In genomic region chr6:20117474-20117873, GRCh38 we compare ENCODE assay signal across 11 cellular contexts.
DNase-seq lines count a peak whose midpoint lies in the region; ATAC-seq lines count a peak whose summit lies in the region.
"Had no signal": no experiment of that assay in that cellular context is flagged by ENCODE, and none has a peak within 500 bp of the region (broad histone marks: within the 10 kb centered on the region; RNA-seq: fewer than 3 reads in every experiment).

No MANE protein-coding gene starts in this region.

- ATAC-seq in GM21381 (IDR thresholded peaks at IDR 0.05; ENCODE audit: unreplicated experiment) (peak; percentile 78), HG03521 (IDR thresholded peaks at IDR 0.05; ENCODE audit: unreplicated experiment) (peak; percentile 79)
- no peak for ATAC-seq in natural killer cell treated with Interleukin-12 subunit alpha and Interleukin-12 subunit beta and Interleukin-15 and Interleukin-18, amount 100 ng/mL, for 72 hours

- H3K27me3 Mint-ChIP-seq in natural killer cell treated with Interleukin-12 subunit alpha and Interleukin-12 subunit beta and Interleukin-15 and Interleukin-18, amount 100 ng/mL, for 72 hours, result no peaks in the 10 kb centered on the region
- H3K27me3 Mint-ChIP-seq: memory B cell had no signal

- H3K27ac Mint-ChIP-seq in natural killer cell treated with Interleukin-12 subunit alpha and Interleukin-12 subunit beta and Interleukin-15 and Interleukin-18, amount 100 ng/mL, for 72 hours, result no peak overlapping the region
- H3K27ac Mint-ChIP-seq: memory B cell had no signal

- peaks cover 0 to 3% of the 10 kb centered on the region in 2 donors for H3K4me1 Mint-ChIP-seq in natural killer cell treated with Interleukin-12 subunit alpha and Interleukin-12 subunit beta and Interleukin-15 and Interleukin-18, amount 100 ng/mL, for 72 hours (ENCODE audit: low read depth in 2 of 2)
- H3K4me1 Mint-ChIP-seq: memory B cell had no signal

- no peaks in the 10 kb centered on the region for H3K9me3 Mint-ChIP-seq in natural killer cell treated with Interleukin-12 subunit alpha and Interleukin-12 subunit beta and Interleukin-15 and Interleukin-18, amount 100 ng/mL, for 72 hours
- H3K9me3 Mint-ChIP-seq: memory B cell had no signal

- H3K4me3 Mint-ChIP-seq in natural killer cell treated with Interleukin-12 subunit alpha and Interleukin-12 subunit beta and Interleukin-15 and Interleukin-18, amount 100 ng/mL, for 72 hours, result no peak overlapping the region
- H3K4me3 Mint-ChIP-seq: memory B cell had no signal

- no peaks in the 10 kb centered on the region for H3K36me3 Mint-ChIP-seq in natural killer cell treated with Interleukin-12 subunit alpha and Interleukin-12 subunit beta and Interleukin-15 and Interleukin-18, amount 100 ng/mL, for 72 hours

- peak; percentile 17 for DNase-seq in DMS79 (lab: John Stamatoyannopoulos, UW)
- peak; percentile 54 for DNase-seq in iPS-NIHi11 (ENCODE audit: low spot score)
- no peak for DNase-seq in natural killer cell treated with Interleukin-12 subunit alpha and Interleukin-12 subunit beta and Interleukin-15 and Interleukin-18, amount 100 ng/mL, for 72 hours (ENCODE audit: low spot score)
- no peak for DNase-seq in OCI-M2 (lab: John Stamatoyannopoulos, UW; ENCODE audit: unreplicated experiment)
- DNase-seq in activated CD8-positive, alpha-beta memory T cell treated with anti-CD3 and anti-CD28 coated beads for 24 hours, result no peak
- no peak for DNase-seq in activated T-cell treated with anti-CD3 and anti-CD28 coated beads, Interleukin-2, amount 50 U/mL, for 1 hour
- DNase-seq: SJCRH30; stimulated activated CD4-positive, alpha-beta T cell treated with anti-CD3 and anti-CD28 coated beads, Interleukin-4, amount 100 ng/mL, for 24 hours had no signal

Comparison
In these comparisons a context has a peak if more than half of its experiments do, and no peak if none do; other contexts are left out.
1. DNase-seq: peak in DMS79 (single experiment) and iPS-NIHi11 (single experiment); none in natural killer cell treated with Interleukin-12 subunit alpha and Interleukin-12 subunit beta and Interleukin-15 and Interleukin-18, amount 100 ng/mL, for 72 hours (single experiment), OCI-M2 (single experiment), activated CD8-positive, alpha-beta memory T cell treated with anti-CD3 and anti-CD28 coated beads for 24 hours (single experiment) and activated T-cell treated with anti-CD3 and anti-CD28 coated beads, Interleukin-2, amount 50 U/mL, for 1 hour (single experiment).
2. ATAC-seq: peak in GM21381 (single experiment) and HG03521 (single experiment); none in natural killer cell treated with Interleukin-12 subunit alpha and Interleukin-12 subunit beta and Interleukin-15 and Interleukin-18, amount 100 ng/mL, for 72 hours (0 of 2).